ENCODE assay signal across 8 cellular contexts in genomic region chr15:99504071-99504822, GRCh38.
DNase-seq lines count a peak whose midpoint lies in the region; ATAC-seq, FAIRE-seq and TF ChIP-seq lines count a peak whose summit lies in the region.

No MANE protein-coding gene starts in this region.

- H3K4me3 ChIP-seq in IMR-90 (ENCODE audit: insufficient read depth, low read depth, low read length) (no peak overlapping the region), endodermal cell (ENCODE audit: low read length) (no peak overlapping the region), smooth muscle cell (no peak overlapping the region), MM.1S (ENCODE audit: low read length) (no peak overlapping the region)

- H3K9me2 ChIP-seq in MM.1S (replicated peaks; ENCODE audit: insufficient read depth, low read length): no peaks in the 10 kb centered on the region

- no peaks in the 10 kb centered on the region for H3K9me3 Mint-ChIP-seq in endodermal cell

- H3K14ac ChIP-seq in IMR-90 (replicated peaks; ENCODE audit: low read depth, low read length): no peak overlapping the region

- peaks cover 3% of the 10 kb centered on the region; the same call in 1 of the 2 replicates for H3K9me3 ChIP-seq in IMR-90 (ENCODE audit: control insufficient read depth, insufficient read depth, low read length)
- no peaks in the 10 kb centered on the region for H3K9me3 ChIP-seq in endodermal cell (ENCODE audit: control insufficient read depth, low read length)
- no peaks in the 10 kb centered on the region for H3K9me3 ChIP-seq in smooth muscle cell (replicated peaks; ENCODE audit: low read depth)
- no peaks in the 10 kb centered on the region for H3K9me3 ChIP-seq in MM.1S (replicated peaks; ENCODE audit: insufficient read depth, low read length)

- CTCF ChIA-PET in IMR-90 (lab: Yijun Ruan, JAX): interaction anchor here (0.6 to 1.0 kb wide), 4 partner anchors 17 to 96 kb away, joined by 3 to 6 read pairs (median 4); no protein-coding TSS in a partner anchor

- H3K27me3 ChIP-seq in IMR-90 (ENCODE audit: control insufficient read depth, insufficient read depth, low read length): peaks cover 1% of the 10 kb centered on the region; the same call in 1 of the 2 replicates
- H3K27me3 ChIP-seq in endodermal cell (ENCODE audit: control insufficient read depth, insufficient read depth, low read length, poor library complexity, severe bottlenecking): no peaks in the 10 kb centered on the region
- H3K27me3 ChIP-seq in smooth muscle cell (ENCODE audit: low read depth): no peaks in the 10 kb centered on the region
- no peaks in the 10 kb centered on the region for H3K27me3 ChIP-seq in MM.1S (replicated peaks; ENCODE audit: insufficient read depth, low read length)

- H3F3A ChIP-seq in smooth muscle cell (ENCODE audit: low read depth) (no peaks in the 10 kb centered on the region), MM.1S (ENCODE audit: insufficient read depth, low read length) (no peaks in the 10 kb centered on the region)

- H4K8ac ChIP-seq in IMR-90 (ENCODE audit: low read depth in 2 of 2, low read length in 2 of 2): no peak overlapping the region

- no peak overlapping the region for H4K5ac ChIP-seq in IMR-90 (ENCODE audit: low read depth, low read length)

- H3K79me2 ChIP-seq in smooth muscle cell (ENCODE audit: low read depth) (no peaks in the 10 kb centered on the region), MM.1S (ENCODE audit: low read length) (no peaks in the 10 kb centered on the region)

- no peak overlapping the region for H3K23ac ChIP-seq in IMR-90 (ENCODE audit: low read depth, low read length)

- ATAC-seq in GM21526 (IDR thresholded peaks at IDR 0.05; ENCODE audit: low FRiP score, unreplicated experiment) (peak; percentile 32), IMR-90 (ENCODE audit: low read depth) (no peak)

- no peak for TF ChIP-seq RAD21 in IMR-90 (IDR thresholded peaks at IDR 0.05; ENCODE audit: low read length)

- no peak overlapping the region for H3K4me3 Mint-ChIP-seq in endodermal cell

- WGBS in IMR-90 (ENCODE audit: extremely low coverage in 2 of 2, insufficient read length in 1 of 2), 2 experiments: 89% methylated on average over 7 of the region's 9 CpGs; no CpG with 5 or more reads in 1 of the 2 experiments
- 90 to 97% methylated on average over 6 to 9 of the region's 9 CpGs for WGBS in endodermal cell (ENCODE audit: insufficient coverage in 1 of 2, insufficient read length in 1 of 2), 2 experiments
- WGBS in smooth muscle cell (ENCODE audit: low lambda C conversion rate): 98% methylated on average over 9 of the region's 9 CpGs

- no peak overlapping the region for H2AK9ac ChIP-seq in IMR-90 (replicated peaks; ENCODE audit: low read depth, low read length, poor library complexity)

- no peak overlapping the region for H3K18ac ChIP-seq in IMR-90 (ENCODE audit: low read depth, low read length)

- peaks cover 10% of the 10 kb centered on the region for H3K9me1 ChIP-seq in IMR-90 (ENCODE audit: insufficient read depth, low read length)

- no peak for DNase-seq in GM18507 (ENCODE audit: extremely low spot score, insufficient read length, low read depth)
- no peak for DNase-seq in IMR-90
- DNase-seq in endodermal cell: peak; percentile 22
- no peak for DNase-seq in HK-2 (ENCODE audit: unreplicated experiment)
- no peak for DNase-seq in smooth muscle cell (lab: John Stamatoyannopoulos, UW; ENCODE audit: unreplicated experiment)
- no peak for DNase-seq in MM.1S
- no peak for DNase-seq in dermis blood vessel endothelial cell

- H3K27me3 Mint-ChIP-seq in endodermal cell (ENCODE audit: insufficient read depth): no peaks in the 10 kb centered on the region

- H2BK15ac ChIP-seq in IMR-90 (ENCODE audit: low read depth, low read length): no peak overlapping the region

- no peak overlapping the region for H2BK5ac ChIP-seq in IMR-90 (ENCODE audit: low read depth, low read length, poor library complexity, severe bottlenecking)

- H4K20me1 ChIP-seq in IMR-90 (ENCODE audit: insufficient read depth, low read length) (no peaks in the 10 kb centered on the region), smooth muscle cell (ENCODE audit: low read depth) (no peaks in the 10 kb centered on the region), MM.1S (ENCODE audit: insufficient read depth, low read length) (no peaks in the 10 kb centered on the region)

- H2AFZ ChIP-seq in IMR-90 (replicated peaks; ENCODE audit: low read length, poor library complexity) (peak overlapping the region; percentile 24), smooth muscle cell (ENCODE audit: low read depth) (no peak overlapping the region), MM.1S (ENCODE audit: low read length) (no peak overlapping the region)

- H3K4ac ChIP-seq in IMR-90 (ENCODE audit: low read depth, low read length): no peak overlapping the region

- H3K27ac Mint-ChIP-seq in endodermal cell: no peak overlapping the region

- H3K27ac ChIP-seq in IMR-90 (ENCODE audit: insufficient read depth, low read length): no peak overlapping the region
- no peak overlapping the region for H3K27ac ChIP-seq in endodermal cell (ENCODE audit: low read depth, low read length)
- no peak overlapping the region for H3K27ac ChIP-seq in smooth muscle cell (ENCODE audit: low read depth)
- H3K27ac ChIP-seq in MM.1S (ENCODE audit: low read length): no peak overlapping the region

- H3K9ac ChIP-seq in IMR-90 (ENCODE audit: low read depth, low read length) (no peak overlapping the region), endodermal cell (ENCODE audit: extremely low read depth, low read length, poor library complexity, severe bottlenecking) (no peak overlapping the region), smooth muscle cell (ENCODE audit: low read depth) (no peak overlapping the region), MM.1S (ENCODE audit: low read length) (no peak overlapping the region)

- in situ Hi-C loops in IMR-90 (cut with MboI; ENCODE audit: low sequenced_read_pairs): no loop called here

- H3K4me2 ChIP-seq in IMR-90 (ENCODE audit: low read depth, low read length): no peak overlapping the region
- no peak overlapping the region for H3K4me2 ChIP-seq in smooth muscle cell
- H3K4me2 ChIP-seq in MM.1S (ENCODE audit: low read depth, low read length): no peak overlapping the region

- no peak for TF ChIP-seq POLR2A in IMR-90 (IDR thresholded peaks at IDR 0.05; ENCODE audit: low read depth, low read length)

- POLR2A ChIA-PET in IMR-90 (lab: Charles Lee; ENCODE audit: unreplicated experiment): no interaction called here

- no peak overlapping the region for H2AK5ac ChIP-seq in IMR-90 (ENCODE audit: low read depth, low read length)

- 0 out of 2 replicates have a peak overlapping the region, but pooled peaks have one; percentile 21 for H2BK120ac ChIP-seq in IMR-90 (ENCODE audit: low read depth, low read length)

- H3K36me3 ChIP-seq in IMR-90 (ENCODE audit: control insufficient read depth, insufficient read depth, low read length) (no peaks in the 10 kb centered on the region), endodermal cell (ENCODE audit: control insufficient read depth, insufficient read depth, low read length) (no peaks in the 10 kb centered on the region), smooth muscle cell (ENCODE audit: low read depth) (no peaks in the 10 kb centered on the region), MM.1S (replicated peaks; ENCODE audit: insufficient read depth, low read length) (no peaks in the 10 kb centered on the region)

- intact Hi-C loops in IMR-90 (cut with micrococcal nuclease): no loop called here

- no peak overlapping the region; the same call in 1 of the 2 replicates for H4K91ac ChIP-seq in IMR-90 (ENCODE audit: insufficient read depth, low read depth, low read length)

- no peak overlapping the region for H3K56ac ChIP-seq in IMR-90 (ENCODE audit: extremely low read depth, insufficient read depth, low read length)

- H3K4me1 ChIP-seq in IMR-90 (ENCODE audit: control insufficient read depth, insufficient read depth, low read length) (peaks cover 18% of the 10 kb centered on the region), endodermal cell (ENCODE audit: control insufficient read depth, insufficient read depth, low read length) (no peaks in the 10 kb centered on the region), smooth muscle cell (ENCODE audit: low read depth) (no peaks in the 10 kb centered on the region), MM.1S (ENCODE audit: low read length) (no peaks in the 10 kb centered on the region)

- no peaks in the 10 kb centered on the region for H3K4me1 Mint-ChIP-seq in endodermal cell

- no peaks in the 10 kb centered on the region for H3K79me1 ChIP-seq in IMR-90 (ENCODE audit: low read depth in 1 of 2, low read length in 2 of 2)

- BruUV-seq in IMR-90 (replicated peaks; lab: Mats Ljungman, UMichigan): no TSS peak

- dilution Hi-C loops in IMR-90 (cut with HindIII; ENCODE audit: low sequenced_read_pairs, unreplicated experiment): no loop called here

- 0 out of 2 replicates have a peak overlapping the region, but pooled peaks have one; percentile 10 for H2BK20ac ChIP-seq in IMR-90 (ENCODE audit: low read depth, low read length)

- TF ChIP-seq CTCF in IMR-90 (conservative IDR thresholded peaks at IDR 0.05; ENCODE audit: low read depth, low read length): no peak
- TF ChIP-seq CTCF in endodermal cell (conservative IDR thresholded peaks at IDR 0.05): no peak
- TF ChIP-seq CTCF in smooth muscle cell (IDR thresholded peaks at IDR 0.05; ENCODE audit: borderline replicate concordance, insufficient read depth, poor library complexity, severe bottlenecking): no peak
- TF ChIP-seq CTCF in MM.1S (IDR thresholded peaks at IDR 0.05; ENCODE audit: low read length): no peak

- H3K36me3 Mint-ChIP-seq in endodermal cell (ENCODE audit: low read depth): no peaks in the 10 kb centered on the region

- peak; percentile 97 for FAIRE-seq in GM18507 (lab: Jason Lieb, UNC)

TF ChIP-seq in IMR-90, 13 proteins besides CTCF, POLR2A, EP300 and RAD21:
- peak; percentile 58 for TF ChIP-seq CEBPB (IDR thresholded peaks at IDR 0.05; ENCODE audit: low read depth, low read length)
- TF ChIP-seq CHD1 (IDR thresholded peaks at IDR 0.05; ENCODE audit: low read depth, low read length): no peak
